1 cellular context compared by ENCODE assay signal in genomic region chr2:47698436-47698972, GRCh38.
A peak's percentile ranks its signal among the peaks of the same experiment; 100 is the strongest.
TF ChIP-seq lines count a peak whose summit lies in the region.

No MANE protein-coding gene starts in this region.

TF ChIP-seq in K562, 482 proteins besides CTCF, POLR2A, EP300 and RAD21 (continued from another document):
- TF ChIP-seq TEAD1 (CRISPR knock-in tag; IDR thresholded peaks at IDR 0.05), result 0 out of 4 replicates have a peak, but pooled peaks of 1 of the 2 experiments have one; percentile 52
